In the genomic region with DNA sequence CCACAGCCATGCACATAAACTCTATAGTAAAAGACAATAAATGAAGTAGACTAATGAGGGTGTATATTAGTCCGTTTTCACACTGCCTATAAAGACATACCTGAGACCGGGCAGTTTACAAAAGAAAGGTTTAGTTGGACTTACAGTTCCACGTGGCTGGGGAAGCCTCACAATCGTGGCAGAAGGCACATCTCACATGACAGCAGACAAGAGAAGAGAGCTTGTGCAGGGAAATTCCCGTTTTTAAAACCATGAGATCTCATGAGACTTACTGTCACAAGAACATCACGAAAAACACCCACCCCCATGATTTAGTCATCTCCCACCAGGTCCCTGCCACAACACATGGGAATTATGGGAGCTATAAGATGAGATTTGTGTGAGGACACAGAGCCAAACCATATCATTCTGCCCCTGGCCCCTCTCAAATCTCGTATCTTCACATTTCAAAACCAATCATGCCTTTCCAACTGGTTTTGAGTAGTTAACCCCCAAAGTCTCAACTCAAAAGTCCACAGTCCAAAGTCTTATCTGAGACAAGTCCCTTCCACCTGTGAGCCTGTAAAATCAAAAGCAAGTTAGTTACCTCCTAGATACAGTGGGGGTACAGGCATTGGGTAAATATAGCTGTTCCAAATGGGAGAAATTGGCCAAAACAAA, we compare ENCODE assay signal across 7 cellular contexts.
DNase-seq lines count a peak whose midpoint lies in the region; ATAC-seq and TF ChIP-seq lines count a peak whose summit lies in the region.
"Not testable (repeated sequence)": the region's sequence is repeated elsewhere in the genome, so short reads cannot be mapped to it uniquely, and the experiment has no call there.

No MANE protein-coding gene starts in this region.

- H3K27ac ChIP-seq in HL-60 (replicated peaks), result peak overlapping the region; percentile 60

- not testable (repeated sequence) for H3K4me3 ChIP-seq in HL-60 (replicated peaks; ENCODE audit: insufficient read depth, low read length)
- H3K4me3 ChIP-seq in endocrine pancreas (ENCODE audit: control insufficient read depth, insufficient read depth, low read length), result peak overlapping the region; percentile 22

- ATAC-seq in GM18520 (IDR thresholded peaks at IDR 0.05; ENCODE audit: unreplicated experiment) (peak; percentile 34), GM19397 (IDR thresholded peaks at IDR 0.05; ENCODE audit: unreplicated experiment) (peak; percentile 59), GM21619 (IDR thresholded peaks at IDR 0.05; ENCODE audit: unreplicated experiment) (peak; percentile 41), HG02885 (IDR thresholded peaks at IDR 0.05; ENCODE audit: poor library complexity, unreplicated experiment) (peak; percentile 53), HG03175 (IDR thresholded peaks at IDR 0.05; ENCODE audit: unreplicated experiment) (peak; percentile 50)

- not testable (repeated sequence) for H3K9ac ChIP-seq in endocrine pancreas (ENCODE audit: control insufficient read depth, insufficient read depth, low read length)

- not testable (repeated sequence) for TF ChIP-seq CTCF in HL-60 (IDR thresholded peaks at IDR 0.05; ENCODE audit: insufficient read depth, low read length)

- H3K9me3 ChIP-seq in endocrine pancreas (ENCODE audit: control insufficient read depth, low read length), result not testable (repeated sequence)

- not testable (repeated sequence) for DNase-seq in HL-60 (ENCODE audit: low read depth in 1 of 2, low spot score in 1 of 2)

- H3K36me3 ChIP-seq in endocrine pancreas (ENCODE audit: control insufficient read depth, insufficient read depth, low read length), result not testable (repeated sequence)

- H3K4me1 ChIP-seq in endocrine pancreas (ENCODE audit: control insufficient read depth, insufficient read depth, low read length), result peaks cover 18% of the 10 kb centered on the region

- not testable (repeated sequence) for H3K27me3 ChIP-seq in HL-60 (ENCODE audit: insufficient read depth, poor library complexity, severe bottlenecking); endocrine pancreas (ENCODE audit: control insufficient read depth, insufficient read depth, low read length)
